ENCODE assay signal across 8 cellular contexts in genomic region chr12:96108321-96108720, GRCh38.
DNase-seq lines count a peak whose midpoint lies in the region; ATAC-seq and TF ChIP-seq lines count a peak whose summit lies in the region.

No MANE protein-coding gene starts in this region.

- H2BK12ac ChIP-seq in H9 (ENCODE audit: insufficient read length, low read depth, low read length) = no peak overlapping the region

- no peaks in the 10 kb centered on the region; the same call in 1 of the 2 replicates for H3K27me3 ChIP-seq in H9 (ENCODE audit: insufficient read depth, low read length)

- H3K23ac ChIP-seq in H9 (ENCODE audit: insufficient read length, low read depth, low read length) = no peak overlapping the region

- H3K4me1 ChIP-seq in H9 (ENCODE audit: insufficient read depth, low read length) = no peaks in the 10 kb centered on the region; the same call in 1 of the 2 replicates

- no peak overlapping the region for H3K4me3 Mint-ChIP-seq in H9

- no peak overlapping the region for H3T11ph ChIP-seq in H9 (ENCODE audit: low read length)

- H3K4me1 Mint-ChIP-seq in H9 = peaks cover 10 to 13% of the 10 kb centered on the region in 2 experiments

- DNase-seq in H9 (peak; percentile 47), head of caudate nucleus (peak in 24 of 42 donors; percentile 4 to 51 (median 20)), AG08396 (ENCODE audit: low spot score) (no peak), NCI-H2081 (lab: John Stamatoyannopoulos, UW) (no peak)
- DNase-seq in activated CD4-positive, alpha-beta T cell treated with anti-CD3 and anti-CD28 coated beads, Interleukin-2, amount 50 U/mL, for 1 hour = peak; percentile 10

- no peak overlapping the region for H2AFZ ChIP-seq in H9 (ENCODE audit: low read length)

- TF ChIP-seq CTCF in H9 (conservative IDR thresholded peaks at IDR 0.05) = no peak

- H2AK5ac ChIP-seq in H9 (ENCODE audit: insufficient read length, low read length) = no peak overlapping the region

- no peak overlapping the region for H3K56ac ChIP-seq in H9 (ENCODE audit: insufficient read length, low read depth, low read length)

- peak overlapping the region in 1 of 3 experiments; percentile 6; a peak in 1 of 7 replicates for H3K27ac Mint-ChIP-seq in H9

- H3K4ac ChIP-seq in H9 (ENCODE audit: low read depth, low read length) = no peak overlapping the region

- no peak overlapping the region for H3K4me3 ChIP-seq in skin epidermis

- no CpG with 5 or more reads among the region's 11 CpGs for WGBS in H9 (ENCODE audit: extremely low coverage, insufficient read length, low lambda C conversion rate)

- H3K27ac ChIP-seq in H9 (ENCODE audit: insufficient read length, low read depth, low read length) (no peak overlapping the region), skin epidermis (peak overlapping the region in 17 of 21 experiments; percentile 9 to 81 (median 42))

- no peaks in the 10 kb centered on the region for H3K79me1 ChIP-seq in H9 (ENCODE audit: insufficient read depth, low read depth, low read length, poor library complexity, severe bottlenecking)

- H3K9me3 ChIP-seq in H9 (ENCODE audit: control insufficient read depth, low read depth, low read length) = no peaks in the 10 kb centered on the region

- H4K20me1 ChIP-seq in H9 (ENCODE audit: control insufficient read depth, insufficient read depth, insufficient read length) = no peaks in the 10 kb centered on the region

- ATAC-seq in HG03175 (IDR thresholded peaks at IDR 0.05; ENCODE audit: unreplicated experiment) (no peak), HG03045 (IDR thresholded peaks at IDR 0.05; ENCODE audit: unreplicated experiment) (no peak)

- H3K4me2 ChIP-seq in H9 (ENCODE audit: insufficient read depth, insufficient read length, low read length) = no peak overlapping the region

- H4K5ac ChIP-seq in H9 (ENCODE audit: insufficient read length, low read depth, low read length) = no peak overlapping the region

- peaks cover 0 to 2% of the 10 kb centered on the region in 2 experiments; a peak in 1 of 5 replicates for H3K9me3 Mint-ChIP-seq in H9

- no peak overlapping the region for H2BK120ac ChIP-seq in H9 (ENCODE audit: low read depth, low read length, poor library complexity, severe bottlenecking)

- peaks cover 2 to 5% (median 2%) of the 10 kb centered on the region in 3 experiments; a peak in 2 of 7 replicates for H3K36me3 Mint-ChIP-seq in H9 (ENCODE audit: insufficient read depth in 1 of 3, low read depth in 3 of 3)

- H3K23me2 ChIP-seq in H9 (ENCODE audit: insufficient read length, low read depth, low read length, poor library complexity, severe bottlenecking) = no peaks in the 10 kb centered on the region

- H3K9ac ChIP-seq in H9 (ENCODE audit: extremely low read depth, insufficient read length, low read length) = no peak overlapping the region

- no peak overlapping the region for H3K18ac ChIP-seq in H9 (ENCODE audit: insufficient read length, low read depth, low read length)

- no peak overlapping the region for H2BK15ac ChIP-seq in H9 (ENCODE audit: low read depth, low read length)

- no peak overlapping the region for H4K8ac ChIP-seq in H9 (replicated peaks; ENCODE audit: insufficient read length, low read depth, low read length)

- no peaks in the 10 kb centered on the region for H3K79me2 ChIP-seq in H9 (ENCODE audit: insufficient read depth, low read length)

- H2BK5ac ChIP-seq in H9 (ENCODE audit: insufficient read length, low read length) = no peak overlapping the region

- intact Hi-C loops in head of caudate nucleus (cut with DNase I) = no loop called here

- no peak overlapping the region for H2BK20ac ChIP-seq in H9 (ENCODE audit: low read depth, low read length, poor library complexity, severe bottlenecking)

- peaks cover 1% of the 10 kb centered on the region for H3K27me3 Mint-ChIP-seq in H9 (ENCODE audit: low read depth)

- no peak overlapping the region for H4K91ac ChIP-seq in H9 (ENCODE audit: insufficient read length, low read depth, low read length)

- no peak overlapping the region for H3K14ac ChIP-seq in H9 (ENCODE audit: insufficient read depth, low read length)

Comparison
In these comparisons a context has a peak if more than half of its experiments do, and no peak if none do; other contexts are left out.
1. DNase-seq: peak in H9 (single experiment), activated CD4-positive, alpha-beta T cell treated with anti-CD3 and anti-CD28 coated beads, Interleukin-2, amount 50 U/mL, for 1 hour (single experiment) and head of caudate nucleus (24 of 42); none in AG08396 (single experiment) and NCI-H2081 (0 of 2).